In the genomic region with DNA sequence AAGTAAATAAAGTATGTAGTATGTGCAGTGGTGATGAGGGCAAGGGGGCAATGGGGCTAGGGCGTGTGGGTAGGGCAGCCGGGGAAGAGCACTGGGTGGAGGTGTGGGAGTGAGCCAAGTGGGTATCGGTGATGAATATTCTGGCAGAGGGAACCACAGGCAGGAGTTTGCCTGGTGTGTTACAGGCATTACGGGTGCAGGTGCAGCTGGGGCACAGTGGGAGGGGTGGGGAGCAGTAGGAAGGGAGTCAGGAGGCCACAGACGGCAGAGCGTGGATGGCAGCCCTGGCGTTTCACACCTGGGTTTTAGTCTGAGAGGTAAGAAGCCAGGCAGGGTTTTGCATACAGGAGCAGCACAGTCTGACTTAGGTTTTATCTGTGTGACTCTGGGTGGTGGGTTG, we compare ENCODE assay signal across 15 cellular contexts.
"Had no signal": no experiment of that assay in that cellular context is flagged by ENCODE, and none has a peak within 500 bp of the region (broad histone marks: within the 10 kb centered on the region; RNA-seq: fewer than 3 reads in every experiment).

No MANE protein-coding gene starts in this region.

- H3K4me3 Mint-ChIP-seq: neural crest cell had no signal

- H3K27ac ChIP-seq: cardiac muscle cell, heart right ventricle, pancreas, uterus had no signal

- ATAC-seq: heart right ventricle, left ventricle myocardium superior, pancreas had no signal

- DNase-seq: activated CD4-positive, alpha-beta T cell treated with anti-CD3 and anti-CD28 coated beads for 1 hour; effector CD4-positive, alpha-beta T cell; heart right ventricle; kidney; left ventricle myocardium superior; mesendoderm; pancreas; stimulated activated CD4-positive, alpha-beta T cell treated with anti-CD3 and anti-CD28 coated beads, Interleukin-2, amount 100 ng/mL, for 48 hours; stimulated activated CD8-positive, alpha-beta memory T cell treated with anti-CD3 and anti-CD28 coated beads, Interleukin-4, amount 100 ng/mL, for 48 hours; T1000; uterus had no signal

- H3K27me3 ChIP-seq: cardiac muscle cell, heart right ventricle, pancreas, uterus had no signal

- H3K36me3 ChIP-seq: uterus had no signal

- H3K4me3 ChIP-seq: cardiac muscle cell, heart right ventricle, pancreas, uterus had no signal

- H3K4me1 ChIP-seq: heart right ventricle, pancreas, uterus had no signal

- H3K4me1 Mint-ChIP-seq: neural crest cell had no signal

- H3K9me3 ChIP-seq: pancreas, uterus had no signal

- FAIRE-seq: colon, frontal cortex, kidney, pancreas had no signal
